ENCODE assay signal across 22 cellular contexts in the genomic region with DNA sequence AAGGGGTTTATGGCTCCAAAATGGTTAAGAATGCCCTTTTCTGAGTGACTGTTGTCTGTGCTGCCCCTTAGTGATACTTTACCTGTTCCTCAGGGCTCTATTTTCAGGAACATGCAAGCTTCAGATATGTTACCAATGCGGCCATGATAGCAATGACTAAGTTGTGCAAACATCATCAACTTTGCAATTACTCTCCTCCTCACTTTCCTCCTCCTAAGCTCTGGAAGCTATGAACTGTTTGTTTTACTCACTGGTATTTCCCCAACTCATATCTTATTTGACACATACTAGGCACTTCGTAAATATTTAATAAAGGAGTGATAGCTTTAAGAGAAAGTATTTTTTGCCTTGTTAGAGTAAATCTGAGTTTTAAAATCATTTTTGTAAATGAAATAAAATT.
"Had no signal": no experiment of that assay in that cellular context is flagged by ENCODE, and none has a peak within 500 bp of the region (broad histone marks: within the 10 kb centered on the region; RNA-seq: fewer than 3 reads in every experiment).

No MANE protein-coding gene starts in this region.

- H3K4me3 ChIP-seq: adrenal gland, body of pancreas, coronary artery, dorsolateral prefrontal cortex, gastroesophageal sphincter, heart left ventricle, left ventricle myocardium inferior, sigmoid colon, smooth muscle cell, suprapubic skin, tibial artery, upper lobe of right lung had no signal

- H3K9me3 ChIP-seq: adrenal gland, body of pancreas, gastroesophageal sphincter, heart left ventricle, left ventricle myocardium inferior, sigmoid colon, suprapubic skin, tibial artery, upper lobe of right lung had no signal

- H3K27ac ChIP-seq: adrenal gland, body of pancreas, coronary artery, dorsolateral prefrontal cortex, gastroesophageal sphincter, heart left ventricle, left ventricle myocardium inferior, sigmoid colon, suprapubic skin, tibial artery, upper lobe of right lung had no signal

- H3K4me1 ChIP-seq: adrenal gland, body of pancreas, gastroesophageal sphincter, heart left ventricle, left ventricle myocardium inferior, sigmoid colon, suprapubic skin, tibial artery, upper lobe of right lung had no signal

- H3K27me3 ChIP-seq: adrenal gland, body of pancreas, dorsolateral prefrontal cortex, gastroesophageal sphincter, heart left ventricle, sigmoid colon, suprapubic skin, tibial artery, upper lobe of right lung had no signal

- ATAC-seq: body of pancreas, gastroesophageal sphincter, heart left ventricle, upper lobe of right lung had no signal

- H3K36me3 ChIP-seq: adrenal gland, gastroesophageal sphincter, heart left ventricle, left ventricle myocardium inferior, sigmoid colon, suprapubic skin, tibial artery, upper lobe of right lung had no signal

- DNase-seq: activated CD4-positive, alpha-beta T cell treated with anti-CD3 and anti-CD28 coated beads for 4 hours; activated CD4-positive, alpha-beta T cell treated with anti-CD3 and anti-CD28 coated beads, Interleukin-2, amount 50 U/mL, for 48 hours; activated CD8-positive, alpha-beta memory T cell treated with anti-CD3 and anti-CD28 coated beads for 24 hours; activated effector memory CD4-positive, alpha-beta T cell treated with anti-CD3 and anti-CD28 coated beads, Interleukin-2, amount 50 U/mL, for 16 hours; activated naive CD4-positive, alpha-beta T cell treated with anti-CD3 and anti-CD28 coated beads for 36 hours; activated naive CD8-positive, alpha-beta T cell treated with anti-CD3 and anti-CD28 coated beads for 36 hours; adrenal gland; aorta; body of pancreas; dorsolateral prefrontal cortex; effector memory CD4-positive, alpha-beta T cell; heart left ventricle; left ventricle myocardium inferior; sigmoid colon; stimulated activated CD4-positive, alpha-beta T cell treated with anti-CD3 and anti-CD28 coated beads, Interleukin-1b, Interleukin-23, amount 100 ng/mL, for 48 hours; stimulated activated naive CD4-positive, alpha-beta T cell; tibial artery; upper lobe of right lung had no signal
